ENCODE assay signal across 8 cellular contexts in genomic region chr13:98565726-98566577, GRCh38. TPM values are rescaled to one million over a fixed set of nuclear protein-coding genes. Genes with fewer than 3 reads are reported as not detected.
DNase-seq lines count a peak whose midpoint lies in the region; ATAC-seq and TF ChIP-seq lines count a peak whose summit lies in the region.

No MANE protein-coding gene starts in this region.

- peaks cover 28 to 97% (median 81%) of the 10 kb centered on the region in 4 donors for H3K4me1 Mint-ChIP-seq in CD4-positive, CD25-positive, alpha-beta regulatory T cell

- peak overlapping the region; percentile 49 for H3K4me3 ChIP-seq in CD4-positive, CD25-positive, alpha-beta regulatory T cell (ENCODE audit: low read depth, low read length)
- H3K4me3 ChIP-seq in epithelial cell of proximal tubule (ENCODE audit: low read depth, low read length) (peak overlapping the region; percentile 39), neutrophil (ENCODE audit: low read depth in 1 of 2, low read length in 1 of 2) (no peak overlapping the region)

- no peaks in the 10 kb centered on the region for H3K27me3 ChIP-seq in CD4-positive, CD25-positive, alpha-beta regulatory T cell (ENCODE audit: control insufficient read depth, insufficient read depth, low read length)
- no peaks in the 10 kb centered on the region for H3K27me3 ChIP-seq in neutrophil

- H3K9me3 ChIP-seq in CD4-positive, CD25-positive, alpha-beta regulatory T cell (ENCODE audit: control insufficient read depth in 2 of 2, low read length in 2 of 2): no peaks in the 10 kb centered on the region
- H3K9me3 ChIP-seq in neutrophil: no peaks in the 10 kb centered on the region

- peaks cover 15% of the 10 kb centered on the region for H3K36me3 Mint-ChIP-seq in CD4-positive, CD25-positive, alpha-beta regulatory T cell

- POLR2A ChIA-PET in RWPE1 (lab: Yijun Ruan, JAX; ENCODE audit: low non-redundant PET): no interaction called here

- H3K4me3 Mint-ChIP-seq in CD4-positive, CD25-positive, alpha-beta regulatory T cell: peak overlapping the region; percentile 79 to 91 (median 87)

- no peaks in the 10 kb centered on the region for H3K36me3 ChIP-seq in CD4-positive, CD25-positive, alpha-beta regulatory T cell (ENCODE audit: control insufficient read depth, insufficient read depth, low read length)
- H3K36me3 ChIP-seq in neutrophil: no peaks in the 10 kb centered on the region

- ATAC-seq in CD4-positive, CD25-positive, alpha-beta regulatory T cell (ENCODE audit: low read depth in 2 of 2): no peak
- no peak for ATAC-seq in GM18861 (IDR thresholded peaks at IDR 0.05; ENCODE audit: unreplicated experiment)
- ATAC-seq in GM18519 (IDR thresholded peaks at IDR 0.05; ENCODE audit: low FRiP score, unreplicated experiment): no peak

- peak overlapping the region; percentile 93 to 98 (median 95) for H3K27ac Mint-ChIP-seq in CD4-positive, CD25-positive, alpha-beta regulatory T cell

- peak overlapping the region; percentile 82 for H3K27ac ChIP-seq in CD4-positive, CD25-positive, alpha-beta regulatory T cell (ENCODE audit: insufficient read depth, low read length, poor library complexity, severe bottlenecking)
- peak overlapping the region; percentile 55 for H3K27ac ChIP-seq in RWPE1
- peak overlapping the region; percentile 11 for H3K27ac ChIP-seq in neutrophil

- peaks cover 0 to 1% (median 0%) of the 10 kb centered on the region in 7 donors for H3K9me3 Mint-ChIP-seq in CD4-positive, CD25-positive, alpha-beta regulatory T cell

- CTCF ChIA-PET in RWPE1 (lab: Yijun Ruan, JAX): interaction anchor here (1.0 kb wide), 1 partner anchor 88 kb away, joined by 6 read pairs; no protein-coding TSS in a partner anchor

- TF ChIP-seq CTCF in RWPE1 (conservative IDR thresholded peaks at IDR 0.05; ENCODE audit: low read depth) (no peak), epithelial cell of proximal tubule (conservative IDR thresholded peaks at IDR 0.05; ENCODE audit: low read depth, low read length) (no peak), neutrophil (IDR thresholded peaks at IDR 0.05) (no peak)

- H3K27me3 Mint-ChIP-seq in CD4-positive, CD25-positive, alpha-beta regulatory T cell: no peaks in the 10 kb centered on the region

- peaks cover 93% of the 10 kb centered on the region for H3K4me1 ChIP-seq in CD4-positive, CD25-positive, alpha-beta regulatory T cell (ENCODE audit: control insufficient read depth, insufficient read depth, low read length, poor library complexity, severe bottlenecking)
- H3K4me1 ChIP-seq in neutrophil (ENCODE audit: control insufficient read depth in 1 of 2, insufficient read depth in 1 of 2, low read depth in 1 of 2, low read length in 1 of 2): peaks cover 36 to 40% of the 10 kb centered on the region in 2 experiments

- no peak for DNase-seq in CD4-positive, CD25-positive, alpha-beta regulatory T cell
- DNase-seq in RWPE1 (ENCODE audit: low spot score) (no peak), epithelial cell of proximal tubule (ENCODE audit: low read depth) (no peak), NAMALWA (ENCODE audit: low spot score) (no peak)
- DNase-seq in activated effector memory CD4-positive, alpha-beta T cell treated with anti-CD3 and anti-CD28 coated beads, Interleukin-2, amount 50 U/mL, for 16 hours: no peak

RNA-seq across cellular contexts. Expression of gene STK24, which starts 11.0 kb away (rescaled TPM):
- 141 TPM for total RNA-seq in CD4-positive, CD25-positive, alpha-beta regulatory T cell
- polyA plus RNA-seq in CD4-positive, CD25-positive, alpha-beta regulatory T cell: 10 to 100 TPM; 26.7 to 58.4 (median 40.9) TPM
- total RNA-seq in epithelial cell of proximal tubule: 115 and 120 TPM in 2 replicates

Comparison
In these comparisons a context has a peak if more than half of its experiments do, and no peak if none do; other contexts are left out.
1. H3K27ac ChIP-seq: peak in every context shown above with its lines; median percentile 82 in CD4-positive, CD25-positive, alpha-beta regulatory T cell; 55 in RWPE1; 11 in neutrophil.
2. H3K4me3 ChIP-seq: peak in CD4-positive, CD25-positive, alpha-beta regulatory T cell (single experiment) and epithelial cell of proximal tubule (single experiment); none in neutrophil (0 of 2).